ENCODE assay signal across 29 cellular contexts in the genomic region with DNA sequence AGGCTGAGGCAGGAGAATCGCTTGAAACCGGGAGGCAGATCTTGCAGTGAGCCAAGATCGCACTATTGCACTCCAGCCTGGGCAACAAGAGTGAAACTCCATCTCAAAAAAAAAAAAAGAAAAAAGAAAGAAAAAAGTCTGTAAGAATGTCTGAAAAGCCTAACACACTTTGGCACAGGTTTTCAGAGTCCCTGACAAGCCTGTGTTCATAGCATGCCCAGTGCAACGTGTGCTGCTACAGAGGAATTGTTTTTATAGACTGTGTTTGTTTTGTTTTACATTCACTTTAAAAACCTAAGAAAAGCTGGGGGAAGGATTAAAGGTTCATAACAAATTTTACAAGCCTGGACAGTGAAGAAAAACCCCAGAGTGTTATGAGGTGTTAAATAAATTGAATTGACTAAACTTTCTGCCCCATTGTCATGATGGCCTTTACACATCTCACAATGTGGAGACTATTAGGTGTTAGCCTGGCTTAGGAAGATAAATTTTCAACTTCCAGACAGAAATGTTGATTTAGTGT. TPM values are rescaled to one million over a fixed set of nuclear protein-coding genes. Genes with fewer than 3 reads are reported as not detected.
"Had no signal": no experiment of that assay in that cellular context is flagged by ENCODE, and none has a peak within 500 bp of the region (broad histone marks: within the 10 kb centered on the region; RNA-seq: fewer than 3 reads in every experiment).

No MANE protein-coding gene starts in this region.

- H3K4me1 Mint-ChIP-seq: natural killer cell; nephron; stimulated activated effector memory CD8-positive, alpha-beta T cell treated with anti-CD3 and anti-CD28 coated beads, Interleukin-12 subunit alpha, Interleukin-12 subunit beta, amount 100 ng/mL, for 72 hours; stimulated activated naive CD8-positive, alpha-beta T cell treated with anti-CD3 and anti-CD28 coated beads, Interleukin-15, amount 100 ng/mL, for 72 hours had no signal

- H3K9me3 Mint-ChIP-seq: natural killer cell; nephron; neural progenitor cell; stimulated activated effector memory CD8-positive, alpha-beta T cell treated with anti-CD3 and anti-CD28 coated beads, Interleukin-12 subunit alpha, Interleukin-12 subunit beta, amount 100 ng/mL, for 72 hours; stimulated activated naive CD8-positive, alpha-beta T cell treated with anti-CD3 and anti-CD28 coated beads, Interleukin-15, amount 100 ng/mL, for 72 hours had no signal

- H3K27ac Mint-ChIP-seq: natural killer cell; nephron; neural progenitor cell; progenitor cell of endocrine pancreas; stimulated activated effector memory CD8-positive, alpha-beta T cell treated with anti-CD3 and anti-CD28 coated beads, Interleukin-12 subunit alpha, Interleukin-12 subunit beta, amount 100 ng/mL, for 72 hours; stimulated activated naive CD8-positive, alpha-beta T cell treated with anti-CD3 and anti-CD28 coated beads, Interleukin-15, amount 100 ng/mL, for 72 hours had no signal

- H3K4me1 ChIP-seq: parathyroid adenoma, psoas muscle, right lobe of liver, sigmoid colon, suprapubic skin, testis, tibial nerve, upper lobe of left lung, vagina had no signal

- H3K36me3 Mint-ChIP-seq: natural killer cell; neural progenitor cell; stimulated activated effector memory CD8-positive, alpha-beta T cell treated with anti-CD3 and anti-CD28 coated beads, Interleukin-12 subunit alpha, Interleukin-12 subunit beta, amount 100 ng/mL, for 72 hours had no signal

- H3K4me3 ChIP-seq: neural progenitor cell, ovary, psoas muscle, right lobe of liver, sigmoid colon, suprapubic skin, testis, tibial nerve, upper lobe of left lung, vagina had no signal

- H3K4me2 ChIP-seq: neural progenitor cell had no signal

- H3K27ac ChIP-seq: neural progenitor cell, ovary, parathyroid adenoma, psoas muscle, right lobe of liver, sigmoid colon, suprapubic skin, testis, tibial nerve, upper lobe of left lung, vagina had no signal

- ATAC-seq: natural killer cell; psoas muscle; right cardiac atrium; right lobe of liver; stimulated activated effector memory CD8-positive, alpha-beta T cell treated with anti-CD3 and anti-CD28 coated beads, Interleukin-12 subunit alpha, Interleukin-12 subunit beta, amount 100 ng/mL, for 72 hours; stimulated activated naive CD8-positive, alpha-beta T cell treated with anti-CD3 and anti-CD28 coated beads, Interleukin-15, amount 100 ng/mL, for 72 hours; stimulated activated naive CD8-positive, alpha-beta T cell treated with anti-CD3 and anti-CD28 coated beads, Interleukin-15, Interleukin-2, amounts not matched to agents 100 U/mL and 50 U/mL, for 24 hours had no signal

- DNase-seq: natural killer cell; occipital lobe; ovary; posterior cingulate gyrus; psoas muscle; right cardiac atrium; right lobe of liver; sigmoid colon; small intestine; stimulated activated CD4-positive, alpha-beta T cell treated with anti-CD3 and anti-CD28 coated beads, Interleukin-15, amount 100 ng/mL, for 24 hours; stimulated activated CD4-positive, alpha-beta T cell treated with anti-CD3 and anti-CD28 coated beads, Interleukin-2, amount 100 ng/mL, for 24 hours; stimulated activated CD4-positive, alpha-beta T cell treated with anti-CD3 and anti-CD28 coated beads, Interleukin-2, amount 100 ng/mL, for 48 hours; stimulated activated CD4-positive, alpha-beta T cell treated with anti-CD3 and anti-CD28 coated beads, Interleukin-4, amount 100 ng/mL, for 24 hours; stimulated activated naive CD4-positive, alpha-beta T cell; stimulated activated naive CD8-positive, alpha-beta T cell treated with anti-CD3 and anti-CD28 coated beads, Interleukin-15, amount 100 ng/mL, for 72 hours; stimulated activated naive CD8-positive, alpha-beta T cell treated with anti-CD3 and anti-CD28 coated beads, Interleukin-15, Interleukin-2, amounts not matched to agents 100 U/mL and 50 U/mL, for 24 hours; substantia nigra; testis; trophoblast cell; upper lobe of left lung had no signal

- H2AFZ ChIP-seq: neural progenitor cell, parathyroid adenoma had no signal

- H3K27me3 Mint-ChIP-seq: progenitor cell of endocrine pancreas; stimulated activated naive CD8-positive, alpha-beta T cell treated with anti-CD3 and anti-CD28 coated beads, Interleukin-15, amount 100 ng/mL, for 72 hours had no signal

- H3K9me3 ChIP-seq: ovary, psoas muscle, right lobe of liver, sigmoid colon, suprapubic skin, testis, tibial nerve, upper lobe of left lung, vagina had no signal

- H3K27me3 ChIP-seq: neural progenitor cell, ovary, right lobe of liver, sigmoid colon, suprapubic skin, testis, tibial nerve, upper lobe of left lung, vagina had no signal

- H3K4me3 Mint-ChIP-seq: natural killer cell; nephron; neural progenitor cell; stimulated activated effector memory CD8-positive, alpha-beta T cell treated with anti-CD3 and anti-CD28 coated beads, Interleukin-12 subunit alpha, Interleukin-12 subunit beta, amount 100 ng/mL, for 72 hours; stimulated activated naive CD8-positive, alpha-beta T cell treated with anti-CD3 and anti-CD28 coated beads, Interleukin-15, amount 100 ng/mL, for 72 hours had no signal

- H3K36me3 ChIP-seq: neural progenitor cell, ovary, right lobe of liver, sigmoid colon, suprapubic skin, tibial nerve, upper lobe of left lung, vagina had no signal

- H3K9ac ChIP-seq: neural progenitor cell, parathyroid adenoma had no signal

RNA-seq across cellular contexts. Expression of a gene that starts 55.2 kb away (rescaled TPM):
- polyA plus RNA-seq: neural cell had no signal
